Comparison of ENCODE assay signal across 18 cellular contexts in the genomic region with DNA sequence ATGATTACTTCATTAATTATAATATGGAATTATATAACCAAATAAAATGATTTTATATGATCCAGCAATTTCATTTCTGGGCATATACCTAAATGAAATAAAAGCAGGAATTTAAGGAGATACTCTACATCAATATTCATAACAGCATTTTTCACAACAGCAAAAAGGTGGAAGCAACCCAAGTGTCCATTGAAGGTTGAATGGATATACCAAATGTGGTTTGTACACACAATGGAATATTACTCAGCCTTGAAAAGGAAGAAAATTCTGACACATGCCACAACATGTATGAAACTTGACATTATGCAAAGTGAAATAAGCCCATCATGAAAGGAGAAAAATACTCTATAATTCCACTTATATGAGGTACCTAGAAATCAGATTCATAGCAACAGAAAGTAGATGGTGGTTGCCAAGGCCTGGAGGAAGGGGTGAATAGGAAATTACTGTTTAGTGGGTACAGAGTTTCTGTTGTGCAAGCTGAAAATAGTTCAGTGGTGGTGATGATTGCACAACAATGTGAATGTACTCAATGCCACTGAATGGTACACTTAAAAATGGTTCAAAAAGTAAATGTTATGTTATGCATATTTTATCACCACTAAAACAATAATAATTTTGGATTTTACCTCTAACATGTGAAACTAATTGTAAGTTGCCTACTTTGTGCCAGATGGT.
"Had no signal": no experiment of that assay in that cellular context is flagged by ENCODE, and none has a peak within 500 bp of the region (broad histone marks: within the 10 kb centered on the region; RNA-seq: fewer than 3 reads in every experiment).

No MANE protein-coding gene starts in this region.

- H3K4me3 ChIP-seq: body of pancreas, colonic mucosa, ovary, sigmoid colon, thyroid gland had no signal

- H3K27ac Mint-ChIP-seq: activated CD4-positive, alpha-beta T cell treated with anti-CD3 and anti-CD28 coated beads for 36 hours; activated naive CD8-positive, alpha-beta T cell treated with anti-CD3 and anti-CD28 coated beads for 36 hours; activated T-helper 1 cell treated with anti-CD3 and anti-CD28 coated beads, Interleukin-12 subunit alpha, Interleukin-12 subunit beta, Interleukin-2, Interleukin-4 antibody, amounts not matched to agents 30 ng/mL and 10 ng/mL and 1 ng/mL, durations not matched to agents 14 hours and 24 hours and 36 hours; endodermal cell; naive thymus-derived CD8-positive, alpha-beta T cell; WTC11 had no signal

- DNase-seq: activated CD4-positive, alpha-beta T cell treated with anti-CD3 and anti-CD28 coated beads for 36 hours; activated CD4-positive, alpha-beta T cell treated with anti-CD3 and anti-CD28 coated beads, Interleukin-2, amount 50 U/mL, for 48 hours; activated gamma-delta T cell treated with Interleukin-2 at 50 U/mL for 16 hours; activated naive CD8-positive, alpha-beta T cell treated with anti-CD3 and anti-CD28 coated beads for 36 hours; body of pancreas; central memory CD4-positive, alpha-beta T cell; colonic mucosa; endodermal cell; naive thymus-derived CD8-positive, alpha-beta T cell; ovary; sigmoid colon; stimulated activated CD8-positive, alpha-beta memory T cell treated with anti-CD3 and anti-CD28 coated beads, Interleukin-4, amount 100 ng/mL, for 48 hours; stimulated activated naive CD4-positive, alpha-beta T cell; SW 1271; thyroid gland had no signal

- H3K9me3 Mint-ChIP-seq: activated naive CD8-positive, alpha-beta T cell treated with anti-CD3 and anti-CD28 coated beads for 36 hours had no signal

- H3K4me1 Mint-ChIP-seq: activated CD4-positive, alpha-beta T cell treated with anti-CD3 and anti-CD28 coated beads for 36 hours; activated naive CD8-positive, alpha-beta T cell treated with anti-CD3 and anti-CD28 coated beads for 36 hours; endodermal cell; naive thymus-derived CD8-positive, alpha-beta T cell had no signal

- ATAC-seq: activated CD4-positive, alpha-beta T cell treated with anti-CD3 and anti-CD28 coated beads for 36 hours; body of pancreas; naive thymus-derived CD8-positive, alpha-beta T cell; WTC11 had no signal

- H3K27me3 ChIP-seq: body of pancreas, colonic mucosa, ovary, sigmoid colon, thyroid gland had no signal

- H3K36me3 ChIP-seq: colonic mucosa, ovary, sigmoid colon, thyroid gland had no signal

- H3K9me3 ChIP-seq: body of pancreas, colonic mucosa, ovary, sigmoid colon, thyroid gland had no signal

- H3K36me3 Mint-ChIP-seq: activated naive CD8-positive, alpha-beta T cell treated with anti-CD3 and anti-CD28 coated beads for 36 hours; naive thymus-derived CD8-positive, alpha-beta T cell had no signal

- H3K27ac ChIP-seq: body of pancreas, colonic mucosa, epithelial cell of prostate, ovary, thyroid gland had no signal

- H3K4me3 Mint-ChIP-seq: activated CD4-positive, alpha-beta T cell treated with anti-CD3 and anti-CD28 coated beads for 36 hours; activated naive CD8-positive, alpha-beta T cell treated with anti-CD3 and anti-CD28 coated beads for 36 hours; activated T-helper 1 cell treated with anti-CD3 and anti-CD28 coated beads, Interleukin-12 subunit alpha, Interleukin-12 subunit beta, Interleukin-2, Interleukin-4 antibody, amounts not matched to agents 30 ng/mL and 10 ng/mL and 1 ng/mL, durations not matched to agents 14 hours and 24 hours and 36 hours; endodermal cell; naive thymus-derived CD8-positive, alpha-beta T cell; WTC11 had no signal

- H3K27me3 Mint-ChIP-seq: activated CD4-positive, alpha-beta T cell treated with anti-CD3 and anti-CD28 coated beads for 36 hours; activated naive CD8-positive, alpha-beta T cell treated with anti-CD3 and anti-CD28 coated beads for 36 hours had no signal

- H3K4me1 ChIP-seq: body of pancreas, colonic mucosa, thyroid gland had no signal
